Comparison of ENCODE assay signal across 29 cellular contexts in the genomic region with DNA sequence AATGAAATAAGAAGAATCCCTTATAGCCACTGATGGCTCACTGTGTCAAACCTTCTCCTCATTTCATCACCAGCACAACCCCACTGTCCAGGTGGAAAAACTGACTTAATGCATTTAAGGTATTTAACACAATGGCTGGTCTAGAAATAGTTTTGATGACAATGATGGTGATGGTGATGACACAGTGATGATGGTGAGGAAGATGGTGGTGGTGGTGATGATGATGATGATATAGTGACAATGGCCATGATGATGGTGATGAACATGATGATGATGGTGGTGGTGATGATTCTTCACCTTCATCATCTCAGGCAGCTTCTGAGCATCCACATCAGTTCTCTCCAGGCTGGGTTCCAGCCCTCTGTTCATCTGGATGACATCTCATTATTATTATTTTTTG.
"Had no signal": no experiment of that assay in that cellular context is flagged by ENCODE, and none has a peak within 500 bp of the region (broad histone marks: within the 10 kb centered on the region; RNA-seq: fewer than 3 reads in every experiment).

No MANE protein-coding gene starts in this region.

- H3K27ac Mint-ChIP-seq: stimulated activated effector memory CD8-positive, alpha-beta T cell treated with anti-CD3 and anti-CD28 coated beads, Interleukin-12 subunit alpha, Interleukin-12 subunit beta, amount 100 ng/mL, for 72 hours; stimulated activated memory B cell treated with anti-CD40 and anti-IgM and Interleukin-4, amounts not matched to agents 10 μg/mL and 1 μg/mL and 100 μg/mL, for 72 hours; stimulated activated naive B cell treated with anti-CD40 and anti-IgM and Interleukin-4, amounts not matched to agents 10 μg/mL and 1 μg/mL and 100 μg/mL, for 72 hours; stimulated activated naive CD8-positive, alpha-beta T cell treated with anti-CD3 and anti-CD28 coated beads, Interleukin-15, amount 100 ng/mL, for 72 hours; stimulated activated naive CD8-positive, alpha-beta T cell treated with anti-CD3 and anti-CD28 coated beads, Interleukin-15, Interleukin-2, amounts not matched to agents 100 ng/mL and 50 ng/mL, for 24 hours; type B pancreatic cell had no signal

- H3K27me3 ChIP-seq: testis, thyroid gland, tibial nerve, transverse colon, upper lobe of left lung, uterus, vagina had no signal

- H3K4me1 ChIP-seq: stomach, testis, tibial artery, tibial nerve, transverse colon, upper lobe of left lung, upper lobe of right lung, uterus, vagina had no signal

- H3K9me3 Mint-ChIP-seq: stimulated activated naive CD8-positive, alpha-beta T cell treated with anti-CD3 and anti-CD28 coated beads, Interleukin-15, amount 100 ng/mL, for 72 hours; stimulated activated naive CD8-positive, alpha-beta T cell treated with anti-CD3 and anti-CD28 coated beads, Interleukin-15, Interleukin-2, amounts not matched to agents 100 ng/mL and 50 ng/mL, for 24 hours had no signal

- H3K36me3 ChIP-seq: stomach, suprapubic skin, thoracic aorta, thyroid gland, tibial artery, tibial nerve, transverse colon, upper lobe of left lung, upper lobe of right lung, uterus, vagina had no signal

- H3K36me3 Mint-ChIP-seq: stimulated activated effector memory CD8-positive, alpha-beta T cell treated with anti-CD3 and anti-CD28 coated beads, Interleukin-12 subunit alpha, Interleukin-12 subunit beta, amount 100 ng/mL, for 72 hours; stimulated activated memory B cell treated with anti-CD40 and anti-IgM and Interleukin-4, amounts not matched to agents 10 μg/mL and 1 μg/mL and 100 μg/mL, for 72 hours; stimulated activated naive B cell treated with anti-CD40 and anti-IgM and Interleukin-4, amounts not matched to agents 10 μg/mL and 1 μg/mL and 100 μg/mL, for 72 hours; type B pancreatic cell had no signal

- H3K9me3 ChIP-seq: suprapubic skin, testis, thoracic aorta, thyroid gland, tibial artery, upper lobe of left lung, upper lobe of right lung, uterus, vagina had no signal

- H3K4me3 ChIP-seq: stomach, suprapubic skin, testis, thoracic aorta, thyroid gland, tibial artery, tibial nerve, transverse colon, upper lobe of left lung, upper lobe of right lung, uterus, vagina had no signal

- ATAC-seq: stimulated activated effector memory CD8-positive, alpha-beta T cell treated with anti-CD3 and anti-CD28 coated beads, Interleukin-12 subunit alpha, Interleukin-12 subunit beta, amount 100 ng/mL, for 72 hours; stimulated activated memory B cell treated with anti-CD40 and anti-IgM and Interleukin-4, amounts not matched to agents 10 μg/mL and 1 μg/mL and 100 μg/mL, for 72 hours; stimulated activated naive B cell treated with anti-CD40 and anti-IgM and Interleukin-4, amounts not matched to agents 10 μg/mL and 1 μg/mL and 100 μg/mL, for 72 hours; stimulated activated naive CD8-positive, alpha-beta T cell treated with anti-CD3 and anti-CD28 coated beads, Interleukin-15, amount 100 ng/mL, for 72 hours; stimulated activated naive CD8-positive, alpha-beta T cell treated with anti-CD3 and anti-CD28 coated beads, Interleukin-15, Interleukin-2, amounts not matched to agents 100 U/mL and 50 U/mL, for 24 hours; upper lobe of right lung had no signal

- FAIRE-seq: urothelium cell line had no signal

- H3K27ac ChIP-seq: stomach, suprapubic skin, testis, thoracic aorta, tibial artery, tibial nerve, transverse colon, upper lobe of left lung, upper lobe of right lung, uterus, vagina had no signal

- DNase-seq: stimulated activated CD4-positive, alpha-beta T cell treated with anti-CD3 and anti-CD28 coated beads, Interleukin-2, amount 100 ng/mL, for 48 hours; stimulated activated CD4-positive, alpha-beta T cell treated with anti-CD3 and anti-CD28 coated beads, Interleukin-4, amount 100 ng/mL, for 1 hour; stimulated activated CD4-positive, alpha-beta T cell treated with anti-CD3 and anti-CD28 coated beads, Interleukin-4, amount 100 ng/mL, for 24 hours; stimulated activated CD4-positive, alpha-beta T cell treated with anti-CD3 and anti-CD28 coated beads, Interleukin-4, amount 100 ng/mL, for 4 hours; stimulated activated CD8-positive, alpha-beta memory T cell treated with anti-CD3 and anti-CD28 coated beads, Interleukin-4, amount 100 ng/mL, for 48 hours; stimulated activated naive B cell treated with anti-CD40 and anti-IgM and Interleukin-4, amounts not matched to agents 10 μg/mL and 1 μg/mL and 100 μg/mL, for 72 hours; stimulated activated naive CD4-positive, alpha-beta T cell; stimulated activated naive CD4-positive, alpha-beta T cell treated with Interleukin-2 at 50 U/mL for 16 hours; stimulated activated naive CD8-positive, alpha-beta T cell treated with anti-CD3 and anti-CD28 coated beads, Interleukin-15, amount 100 ng/mL, for 72 hours; stimulated activated naive CD8-positive, alpha-beta T cell treated with anti-CD3 and anti-CD28 coated beads, Interleukin-15, Interleukin-2, amounts not matched to agents 100 U/mL and 50 U/mL, for 24 hours; stomach; substantia nigra; testis; thyroid gland; tibial artery; transverse colon; trophoblast cell; upper lobe of left lung; upper lobe of right lung; uterus had no signal
